34 cellular contexts compared by ENCODE assay signal in genomic region chr4:31107362-31107761, GRCh38.
A peak's percentile ranks its signal among the peaks of the same experiment; 100 is the strongest.
DNase-seq lines count a peak whose midpoint lies in the region; ATAC-seq, FAIRE-seq and TF ChIP-seq lines count a peak whose summit lies in the region.
"Had no signal": no experiment of that assay in that cellular context is flagged by ENCODE, and none has a peak within 500 bp of the region (broad histone marks: within the 10 kb centered on the region; RNA-seq: fewer than 3 reads in every experiment).

No MANE protein-coding gene starts in this region.

- H3K4me1 Mint-ChIP-seq in activated CD8-positive, alpha-beta T cell treated with anti-CD3 and anti-CD28 coated beads for 36 hours (ENCODE audit: low read depth): no peaks in the 10 kb centered on the region
- H3K4me1 Mint-ChIP-seq: B cell; CD4-positive, alpha-beta memory T cell; endodermal cell; nephron progenitor cell had no signal

- no peak for FAIRE-seq in bronchial epithelial cell (lab: Jason Lieb, UNC)
- peak; percentile 29 for FAIRE-seq in keratinocyte (lab: Jason Lieb, UNC)
- FAIRE-seq: A549, GM12891 had no signal

- POLR2A ChIA-PET in A673 (lab: Charles Lee; ENCODE audit: low non-redundant PET): no interaction called here
- POLR2A ChIA-PET in activated CD8-positive, alpha-beta T cell treated with anti-CD3 and anti-CD28 coated beads for 36 hours (lab: Charles Lee): no interaction called here

- H3K27ac Mint-ChIP-seq in activated CD8-positive, alpha-beta T cell treated with anti-CD3 and anti-CD28 coated beads for 36 hours: no peak overlapping the region
- H3K27ac Mint-ChIP-seq: activated naive CD4-positive, alpha-beta T cell treated with anti-CD3 and anti-CD28 coated beads, Interleukin-2, amount 50 U/mL, for 72 hours; B cell; CD4-positive, alpha-beta memory T cell; endodermal cell; nephron progenitor cell; T-helper 2 cell treated with Interferon-gamma antibody and Interleukin-4, amounts not matched to agents 5 μg/mL and 100 μg/mL, for 36 hours had no signal

- ATAC-seq in activated CD8-positive, alpha-beta T cell treated with anti-CD3 and anti-CD28 coated beads for 36 hours: no peak
- ATAC-seq: A549; activated naive CD4-positive, alpha-beta T cell treated with anti-CD3 and anti-CD28 coated beads, Interleukin-2, amount 50 U/mL, for 72 hours; esophagus mucosa; gastrocnemius medialis; upper lobe of right lung had no signal

- no peak overlapping the region for H3K9ac ChIP-seq in keratinocyte (ENCODE audit: control insufficient read depth, extremely low read depth, insufficient read depth, low read length)

- no peaks in the 10 kb centered on the region for H3K36me3 Mint-ChIP-seq in activated CD8-positive, alpha-beta T cell treated with anti-CD3 and anti-CD28 coated beads for 36 hours (ENCODE audit: low read depth)
- H3K36me3 Mint-ChIP-seq: activated naive CD4-positive, alpha-beta T cell treated with anti-CD3 and anti-CD28 coated beads, Interleukin-2, amount 50 U/mL, for 72 hours; CD4-positive, alpha-beta memory T cell had no signal

- no peak overlapping the region for H2AFZ ChIP-seq in keratinocyte (ENCODE audit: control insufficient read depth, low read length)
- H2AFZ ChIP-seq: hepatocyte had no signal

- dilution Hi-C loops in keratinocyte (cut with MboI; ENCODE audit: extremely low pct_ligation_motif_present, low sequenced_read_pairs): no loop called here

- BruUV-seq in A673 (replicated peaks; lab: Mats Ljungman, UMichigan): no TSS peak

- no peaks in the 10 kb centered on the region for H3K27me3 ChIP-seq in A673 (replicated peaks; ENCODE audit: insufficient read depth, low read depth, low read length, poor library complexity)
- no peaks in the 10 kb centered on the region for H3K27me3 ChIP-seq in bronchial epithelial cell (ENCODE audit: control insufficient read depth, insufficient read depth, low read length)
- H3K27me3 ChIP-seq in keratinocyte (ENCODE audit: control insufficient read depth, extremely low read depth, insufficient read depth, low read length): no peaks in the 10 kb centered on the region
- H3K27me3 ChIP-seq: gastrocnemius medialis, hepatocyte, ovary, upper lobe of right lung had no signal

- H3K4me2 ChIP-seq in keratinocyte (ENCODE audit: control insufficient read depth, extremely low read depth, insufficient read depth, low read depth, low read length): no peak overlapping the region
- H3K4me2 ChIP-seq: A549, hepatocyte had no signal

- no peak for TF ChIP-seq CTCF in A673 (conservative IDR thresholded peaks at IDR 0.05; ENCODE audit: low read depth, low read length)
- TF ChIP-seq CTCF in bronchial epithelial cell (IDR thresholded peaks at IDR 0.05; ENCODE audit: insufficient read depth, low read length, severe bottlenecking): no peak
- no peak for TF ChIP-seq CTCF in keratinocyte (optimal IDR thresholded peaks at IDR 0.05 in 1 of 3, IDR thresholded peaks at IDR 0.05 in 1 of 3, conservative IDR thresholded peaks at IDR 0.05 in 1 of 3; ENCODE audit: extremely low read depth in 1 of 3, insufficient read depth in 2 of 3, low read length in 3 of 3)
- no peak for TF ChIP-seq CTCF in activated CD8-positive, alpha-beta T cell treated with anti-CD3 and anti-CD28 coated beads for 36 hours (IDR thresholded peaks at IDR 0.05)

- H3K4me3 ChIP-seq in A673 (ENCODE audit: low read depth, low read length, poor library complexity, severe bottlenecking) (no peak overlapping the region), bronchial epithelial cell (ENCODE audit: low read depth, low read length) (no peak overlapping the region), keratinocyte (ENCODE audit: control insufficient read depth in 2 of 3, extremely low read depth in 1 of 3, insufficient read depth in 2 of 3, low read depth in 1 of 3, low read length in 3 of 3) (no peak overlapping the region)
- H3K4me3 ChIP-seq: A549, gastrocnemius medialis, HAP-1, hepatocyte, ovary, upper lobe of right lung had no signal

- H3K79me2 ChIP-seq in keratinocyte (ENCODE audit: control insufficient read depth, insufficient read depth, low read length): no peaks in the 10 kb centered on the region
- H3K79me2 ChIP-seq: hepatocyte had no signal

- no peaks in the 10 kb centered on the region for H4K20me1 ChIP-seq in keratinocyte (ENCODE audit: control insufficient read depth, extremely low read depth, insufficient read depth, low read length)

- no peaks in the 10 kb centered on the region for H3K27me3 Mint-ChIP-seq in activated CD8-positive, alpha-beta T cell treated with anti-CD3 and anti-CD28 coated beads for 36 hours
- H3K27me3 Mint-ChIP-seq: B cell; CD4-positive, alpha-beta memory T cell had no signal

- H3K9me1 ChIP-seq in keratinocyte (ENCODE audit: control insufficient read depth, extremely low read depth, insufficient read depth, low read length): no peaks in the 10 kb centered on the region

- peak; percentile 23 for DNase-seq in A673 (ENCODE audit: low spot score)
- DNase-seq in NCI-H226: peak; percentile 68
- peak; percentile 39 for DNase-seq in bronchial epithelial cell (ENCODE audit: low read depth)
- no peak for DNase-seq in keratinocyte (ENCODE audit: low read depth, low spot score)
- no peak for DNase-seq in ureter (ENCODE audit: low spot score)
- DNase-seq in cerebellum (ENCODE audit: low spot score): no peak
- no peak for DNase-seq in activated CD4-positive, alpha-beta T cell treated with anti-CD3 and anti-CD28 coated beads, Interleukin-2, amount 50 U/mL, for 48 hours
- DNase-seq in activated CD8-positive, alpha-beta T cell treated with anti-CD3 and anti-CD28 coated beads for 36 hours: no peak
- DNase-seq: activated CD4-positive, alpha-beta T cell treated with anti-CD3 and anti-CD28 coated beads for 4 hours; activated CD8-positive, alpha-beta memory T cell treated with anti-CD3 and anti-CD28 coated beads for 24 hours; activated T-cell treated with anti-CD3 and anti-CD28 coated beads for 4 hours; CD4-positive, alpha-beta memory T cell; EL; endodermal cell; gastrocnemius medialis; Kasumi-1; left cardiac atrium; NCI-H1436 treated with DMSO at 0.1 percent for 48 hours; NCI-H2081 treated with DMSO at 0.1 percent for 48 hours; NCI-H2227 treated with DMSO at 0.1 percent for 48 hours; NCI-H526 treated with DMSO at 0.1 percent for 48 hours; nephron progenitor cell; ovary; SHP77 treated with DMSO at 0.1 percent for 48 hours; stimulated activated naive CD4-positive, alpha-beta T cell; upper lobe of right lung had no signal

- peaks cover 48% of the 10 kb centered on the region for H3K4me1 ChIP-seq in A673 (ENCODE audit: insufficient read depth, low read length, poor library complexity, severe bottlenecking)
- H3K4me1 ChIP-seq in keratinocyte (ENCODE audit: control insufficient read depth, extremely low read depth, insufficient read depth, low read length): no peaks in the 10 kb centered on the region
- H3K4me1 ChIP-seq: A549, gastrocnemius medialis, HAP-1, upper lobe of right lung had no signal

- peak overlapping the region; percentile 23 for H3K27ac ChIP-seq in A673 (ENCODE audit: low read depth, low read length, poor library complexity, severe bottlenecking)
- no peak overlapping the region for H3K27ac ChIP-seq in keratinocyte (ENCODE audit: control insufficient read depth, insufficient read depth, low read length)
- H3K27ac ChIP-seq: A549, gastrocnemius medialis, hepatocyte, ovary, upper lobe of right lung had no signal

- CTCF ChIA-PET in A673 (lab: Charles Lee): no interaction called here
- CTCF ChIA-PET in activated CD8-positive, alpha-beta T cell treated with anti-CD3 and anti-CD28 coated beads for 36 hours (lab: Charles Lee): no interaction called here

- peaks cover 2% of the 10 kb centered on the region for H3K9me3 Mint-ChIP-seq in activated CD8-positive, alpha-beta T cell treated with anti-CD3 and anti-CD28 coated beads for 36 hours
- H3K9me3 Mint-ChIP-seq: endodermal cell, nephron progenitor cell had no signal

- H3K9me3 ChIP-seq in A673 (ENCODE audit: low read depth, low read length, poor library complexity, severe bottlenecking) (no peaks in the 10 kb centered on the region), keratinocyte (ENCODE audit: control insufficient read depth, low read depth, low read length) (no peaks in the 10 kb centered on the region)
- H3K9me3 ChIP-seq: A549, gastrocnemius medialis, HAP-1, ovary, upper lobe of right lung had no signal

- H3K4me3 Mint-ChIP-seq in activated CD8-positive, alpha-beta T cell treated with anti-CD3 and anti-CD28 coated beads for 36 hours: no peak overlapping the region
- H3K4me3 Mint-ChIP-seq: B cell; CD4-positive, alpha-beta memory T cell; endodermal cell; nephron progenitor cell; T-helper 2 cell treated with Interferon-gamma antibody and Interleukin-4, amounts not matched to agents 5 μg/mL and 100 μg/mL, for 36 hours had no signal

- H3K36me3 ChIP-seq in A673 (ENCODE audit: insufficient read depth, low read length, poor library complexity, severe bottlenecking) (no peaks in the 10 kb centered on the region), bronchial epithelial cell (ENCODE audit: control insufficient read depth, insufficient read depth, low read length) (no peaks in the 10 kb centered on the region), keratinocyte (ENCODE audit: control insufficient read depth in 2 of 2, extremely low read depth in 1 of 2, insufficient read depth in 2 of 2, low read length in 2 of 2) (no peaks in the 10 kb centered on the region)
- H3K36me3 ChIP-seq: gastrocnemius medialis, HAP-1, ovary, upper lobe of right lung had no signal

- intact Hi-C loops in A673 (cut with micrococcal nuclease; ENCODE audit: unreplicated experiment): no loop called here
- intact Hi-C loops in activated CD8-positive, alpha-beta T cell treated with anti-CD3 and anti-CD28 coated beads for 36 hours (cut with micrococcal nuclease): no loop called here

Comparison
In these comparisons a context has a peak if more than half of its experiments do, and no peak if none do; other contexts are left out.
1. DNase-seq: peak in A673 (single experiment), NCI-H226 (single experiment) and bronchial epithelial cell (single experiment); none in keratinocyte (single experiment), ureter (single experiment), cerebellum (single experiment), activated CD4-positive, alpha-beta T cell treated with anti-CD3 and anti-CD28 coated beads, Interleukin-2, amount 50 U/mL, for 48 hours (0 of 2) and activated CD8-positive, alpha-beta T cell treated with anti-CD3 and anti-CD28 coated beads for 36 hours (single experiment).